Comparison of ENCODE assay signal across 17 cellular contexts in the genomic region with DNA sequence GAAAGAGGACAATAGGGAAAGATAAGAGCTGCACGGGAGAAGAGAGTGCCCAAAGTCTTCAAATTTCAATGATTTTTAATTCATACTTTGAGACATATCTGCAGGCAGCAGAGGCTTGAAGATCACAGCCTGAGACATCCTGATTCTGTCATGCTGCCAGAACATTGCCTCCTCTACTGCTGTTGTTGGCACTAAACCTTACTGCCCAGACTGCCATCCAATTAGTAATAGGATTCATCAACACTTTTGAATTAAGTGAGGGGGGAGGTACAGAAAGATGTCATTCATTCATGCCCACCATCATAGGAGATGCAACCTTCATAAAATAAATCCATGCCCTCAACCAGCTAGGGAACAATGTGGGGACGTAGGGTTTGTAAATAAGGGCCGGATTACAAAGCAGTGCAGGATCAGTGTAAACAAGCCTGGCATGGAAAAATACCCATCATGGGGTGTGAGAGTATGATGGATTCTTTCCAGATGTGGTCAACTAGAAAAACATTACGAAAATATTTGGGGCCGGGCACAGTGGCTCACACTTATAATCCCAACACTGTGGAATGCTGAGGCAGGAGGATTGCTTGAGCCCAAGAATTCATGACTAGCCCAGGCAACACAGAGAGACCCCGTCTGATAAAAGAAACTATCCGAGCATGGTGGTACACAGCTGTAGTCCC.
DNase-seq lines count a peak whose midpoint lies in the region; ATAC-seq, FAIRE-seq and TF ChIP-seq lines count a peak whose summit lies in the region.
"Had no signal": no experiment of that assay in that cellular context is flagged by ENCODE, and none has a peak within 500 bp of the region (broad histone marks: within the 10 kb centered on the region; RNA-seq: fewer than 3 reads in every experiment).

No MANE protein-coding gene starts in this region.

- H3K9me3 ChIP-seq in PC-9 (ENCODE audit: insufficient read depth, low read depth): no peaks in the 10 kb centered on the region; the same call in 1 of the 2 replicates
- no peaks in the 10 kb centered on the region for H3K9me3 ChIP-seq in H1 (ENCODE audit: insufficient read depth in 2 of 2, low read depth in 1 of 2, low read length in 1 of 2)
- no peaks in the 10 kb centered on the region for H3K9me3 ChIP-seq in heart left ventricle
- H3K9me3 ChIP-seq: adrenal gland, upper lobe of left lung had no signal

- no peak overlapping the region for H2BK15ac ChIP-seq in H1 (ENCODE audit: low read length)

- no peaks in the 10 kb centered on the region for H3K36me3 Mint-ChIP-seq in osteocyte (ENCODE audit: unreplicated experiment)
- H3K36me3 Mint-ChIP-seq: CD14-positive monocyte had no signal

- 71% methylated on average over 7 of the region's 7 CpGs; no CpG with 5 or more reads in 1 of the 2 experiments for whole genome bisulfite sequencing in H1 (ENCODE audit: extremely low coverage in 1 of 2, insufficient coverage in 1 of 2, insufficient read length in 1 of 2, insufficient replicate concordance in 2 of 2, low coverage in 1 of 2, low lambda C conversion rate in 2 of 2, missing lambda C conversion rate in 1 of 2), 2 experiments
- 66 to 87% (median 69%) methylated on average over 6 to 7 of the region's 7 CpGs for WGBS in heart left ventricle, 4 donors

- no TSS peak for BruUV-seq in PC-9 (replicated peaks; lab: Mats Ljungman, UMichigan)

- no peak overlapping the region for H3K4ac ChIP-seq in H1 (replicated peaks; ENCODE audit: insufficient read length, low read depth, low read length)

- H2BK5ac ChIP-seq in H1 (ENCODE audit: low read depth, low read length): peak overlapping the region; percentile 64; the same call in 1 of the 2 replicates

- no peak for ATAC-seq in heart left ventricle

- H2BK20ac ChIP-seq in H1 (ENCODE audit: low read length): peak overlapping the region; percentile 27; the same call in 1 of the 2 replicates

- TF ChIP-seq EP300 in H1 (IDR thresholded peaks at IDR 0.05; ENCODE audit: borderline replicate concordance in 1 of 2, low read depth in 2 of 2, low read length in 2 of 2): no peak

- TF ChIP-seq CTCF in PC-9 (conservative IDR thresholded peaks at IDR 0.05) (no peak), H1 (IDR thresholded peaks at IDR 0.05; ENCODE audit: control extremely low read depth in 1 of 3, insufficient read depth in 1 of 3, low read depth in 1 of 3, low read length in 3 of 3) (no peak), osteocyte (IDR thresholded peaks at IDR 0.05) (no peak), heart left ventricle (IDR thresholded peaks at IDR 0.05) (no peak)

- H3K4me3 Mint-ChIP-seq in osteocyte (ENCODE audit: unreplicated experiment): no peak overlapping the region
- H3K4me3 Mint-ChIP-seq: CD14-positive monocyte had no signal

- no peaks in the 10 kb centered on the region for H3K27me3 Mint-ChIP-seq in osteocyte (ENCODE audit: unreplicated experiment)

- no peak for FAIRE-seq in H1 (lab: Jason Lieb, UNC)

- peak overlapping the region; percentile 68 for H3K18ac ChIP-seq in H1 (ENCODE audit: extremely low read depth, low read length)

- H3K27ac ChIP-seq in PC-9: peak overlapping the region; percentile 66
- no peak overlapping the region for H3K27ac ChIP-seq in H1 (ENCODE audit: low read depth, low read length)
- no peak overlapping the region for H3K27ac ChIP-seq in heart left ventricle
- H3K27ac ChIP-seq: adrenal gland, dorsolateral prefrontal cortex, upper lobe of left lung had no signal

- H4K20me1 ChIP-seq in PC-9 (ENCODE audit: insufficient read depth): no peaks in the 10 kb centered on the region
- H4K20me1 ChIP-seq in H1 (replicated peaks in 1 of 2; ENCODE audit: control insufficient read depth in 1 of 2, insufficient read depth in 2 of 2, low read length in 2 of 2): no peaks in the 10 kb centered on the region

- CTCF ChIA-PET in PC-9 (lab: Charles Lee) (interaction anchor here (2.1 kb wide), 1 partner anchor 38 kb away, joined by 8 read pairs; no protein-coding TSS in a partner anchor), H1 (lab: Charles Lee; ENCODE audit: partially characterized antibody) (interaction anchor here (0.8 to 2.4 kb wide), 3 partner anchors 11 to 287 kb away, joined by 3 to 6 read pairs (median 6); no protein-coding TSS in a partner anchor)

- TF ChIP-seq POLR2A in H1 (IDR thresholded peaks at IDR 0.05; ENCODE audit: control extremely low read depth in 1 of 2, low read depth in 2 of 2, low read length in 2 of 2): no peak
- no peak for TF ChIP-seq POLR2A in heart left ventricle (IDR thresholded peaks at IDR 0.05)

- H2AFZ ChIP-seq in PC-9 (no peak overlapping the region), H1 (ENCODE audit: low read length) (no peak overlapping the region)

- H4K91ac ChIP-seq in H1 (replicated peaks; ENCODE audit: insufficient read length, low read length): peak overlapping the region; percentile 75

- no peak for TF ChIP-seq RAD21 in H1 (IDR thresholded peaks at IDR 0.05 in 1 of 2, conservative IDR thresholded peaks at IDR 0.05 in 1 of 2; ENCODE audit: low read depth in 2 of 2, low read length in 2 of 2)

- no peaks in the 10 kb centered on the region for H3K9me2 ChIP-seq in PC-9 (ENCODE audit: insufficient read depth)

- DNase-seq in EL (peak; percentile 75), PC-9 (peak; percentile 65 to 75), H1 (ENCODE audit: low read depth in 1 of 2, low spot score in 2 of 2) (no peak), osteocyte (ENCODE audit: extremely low spot score, unreplicated experiment) (no peak), SHP77 treated with DMSO at 0.1 percent for 48 hours (lab: John Stamatoyannopoulos, UW) (no peak), heart left ventricle (no peak), NCI-H69 (lab: John Stamatoyannopoulos, UW) (no peak)
- no peak for DNase-seq in stimulated activated CD4-positive, alpha-beta T cell treated with anti-CD3 and anti-CD28 coated beads, Interleukin-4, amount 100 ng/mL, for 24 hours
- DNase-seq: activated T-cell treated with anti-CD3 and anti-CD28 coated beads, Interleukin-2, amount 50 U/mL, for 48 hours; adrenal gland; dorsolateral prefrontal cortex; GF-D8; KBM-7; NCI-H526 treated with DMSO at 0.1 percent for 48 hours; Right ventricle myocardium superior; upper lobe of left lung had no signal

- no peaks in the 10 kb centered on the region for H3K79me2 ChIP-seq in PC-9 (ENCODE audit: low read depth)
- no peaks in the 10 kb centered on the region for H3K79me2 ChIP-seq in H1 (ENCODE audit: control insufficient read depth in 1 of 2, insufficient read depth in 2 of 2, low read length in 2 of 2)

- H3K36me3 ChIP-seq in PC-9 (ENCODE audit: low read depth): no peaks in the 10 kb centered on the region
- no peaks in the 10 kb centered on the region for H3K36me3 ChIP-seq in H1 (ENCODE audit: control insufficient read depth in 2 of 4, insufficient read depth in 4 of 4, low read length in 3 of 4)
- no peaks in the 10 kb centered on the region for H3K36me3 ChIP-seq in heart left ventricle
- H3K36me3 ChIP-seq: adrenal gland, upper lobe of left lung had no signal

- no peak overlapping the region for H3K9ac ChIP-seq in H1 (replicated peaks in 1 of 4; ENCODE audit: extremely low read depth in 1 of 4, low read depth in 3 of 4, low read length in 3 of 4)

- H3K4me1 Mint-ChIP-seq in osteocyte (ENCODE audit: unreplicated experiment): peaks cover 72% of the 10 kb centered on the region

- H2BK12ac ChIP-seq in H1 (ENCODE audit: low read depth, low read length): peak overlapping the region; percentile 68; the same call in 1 of the 2 replicates

- H3K4me2 ChIP-seq in PC-9 (peak overlapping the region; percentile 76), H1 (ENCODE audit: insufficient read depth in 1 of 2, low read depth in 2 of 2, low read length in 2 of 2) (peak overlapping the region in 1 of 2 experiments; percentile 26; a peak in 2 of 4 replicates)

- peaks cover 4% of the 10 kb centered on the region for H3K9me3 Mint-ChIP-seq in osteocyte (ENCODE audit: unreplicated experiment)

- H3K14ac ChIP-seq in H1 (ENCODE audit: insufficient read length): no peak overlapping the region

- H3K4me3 ChIP-seq in PC-9 (no peak overlapping the region), H1 (ENCODE audit: extremely low read depth in 1 of 4, insufficient read depth in 2 of 4, low read depth in 3 of 4, low read length in 4 of 4) (no peak overlapping the region), heart left ventricle (no peak overlapping the region)
- H3K4me3 ChIP-seq: adrenal gland, dorsolateral prefrontal cortex, upper lobe of left lung had no signal

- H3K4me1 ChIP-seq in PC-9 (replicated peaks; ENCODE audit: insufficient read depth) (peaks cover 48% of the 10 kb centered on the region), H1 (replicated peaks in 1 of 4; ENCODE audit: control insufficient read depth in 3 of 4, insufficient read depth in 4 of 4, low read length in 3 of 4) (peaks cover 9 to 19% (median 13%) of the 10 kb centered on the region in 4 experiments), heart left ventricle (no peaks in the 10 kb centered on the region)
- H3K4me1 ChIP-seq: adrenal gland, upper lobe of left lung had no signal

- H3K27me3 ChIP-seq in PC-9 (ENCODE audit: insufficient read depth, low read depth) (no peaks in the 10 kb centered on the region), H1 (replicated peaks in 1 of 4; ENCODE audit: control insufficient read depth in 3 of 4, extremely low read depth in 1 of 4, insufficient read depth in 3 of 4, low read length in 3 of 4) (no peaks in the 10 kb centered on the region), heart left ventricle (peaks cover 0 to 24% (median 0%) of the 10 kb centered on the region in 9 donors)
- H3K27me3 ChIP-seq: adrenal gland, upper lobe of left lung had no signal

- 0 out of 2 replicates have a peak overlapping the region, but pooled peaks have one; percentile 68 for H2AK5ac ChIP-seq in H1 (ENCODE audit: low read depth, low read length)

- H3K27ac Mint-ChIP-seq in osteocyte (ENCODE audit: unreplicated experiment): peak overlapping the region; percentile 97
- H3K27ac Mint-ChIP-seq: CD14-positive monocyte had no signal

- H3K23me2 ChIP-seq in H1 (ENCODE audit: low read depth, low read length): no peaks in the 10 kb centered on the region

- H4K5ac ChIP-seq in H1 (ENCODE audit: insufficient read length, low read depth, low read length): no peak overlapping the region

- intact Hi-C loops in PC-9 (cut with micrococcal nuclease; ENCODE audit: unreplicated experiment) (loop anchor here (2.0 kb wide), 4 partner anchors 31 to 171 kb away; no protein-coding TSS in a partner anchor), heart left ventricle (cut with DNase I) (no loop called here)

- H3K79me1 ChIP-seq in H1 (ENCODE audit: low read depth, low read length): no peaks in the 10 kb centered on the region

- H4K8ac ChIP-seq in H1 (ENCODE audit: extremely low read depth, insufficient read depth, low read length): no peak overlapping the region

- no peak overlapping the region for H3K23ac ChIP-seq in H1 (ENCODE audit: insufficient read length)

- peak overlapping the region; percentile 45 for H2BK120ac ChIP-seq in H1 (replicated peaks; ENCODE audit: low read depth, low read length)

- no peak overlapping the region for H3K56ac ChIP-seq in H1 (replicated peaks; ENCODE audit: insufficient read length, low read depth, low read length)

- POLR2A ChIA-PET in PC-9 (lab: Charles Lee; ENCODE audit: unreplicated experiment): no interaction called here
- POLR2A ChIA-PET in H1 (lab: Charles Lee; ENCODE audit: partially characterized antibody): interaction anchor here (1.5 kb wide), 1 partner anchor 22 kb away, joined by 3 read pairs; no protein-coding TSS in a partner anchor

- H3F3A ChIP-seq in PC-9 (ENCODE audit: insufficient read depth, low read depth): peaks cover 31% of the 10 kb centered on the region

Comparison
In these comparisons a context has a peak if more than half of its experiments do, and no peak if none do; other contexts are left out.
1. DNase-seq: peak in EL (single experiment) and PC-9 (2 of 2); none in H1 (0 of 2), osteocyte (single experiment), stimulated activated CD4-positive, alpha-beta T cell treated with anti-CD3 and anti-CD28 coated beads, Interleukin-4, amount 100 ng/mL, for 24 hours (single experiment), SHP77 treated with DMSO at 0.1 percent for 48 hours (single experiment), heart left ventricle (0 of 5) and NCI-H69 (single experiment).